Comparison of ENCODE assay signal across 33 cellular contexts in the genomic region with DNA sequence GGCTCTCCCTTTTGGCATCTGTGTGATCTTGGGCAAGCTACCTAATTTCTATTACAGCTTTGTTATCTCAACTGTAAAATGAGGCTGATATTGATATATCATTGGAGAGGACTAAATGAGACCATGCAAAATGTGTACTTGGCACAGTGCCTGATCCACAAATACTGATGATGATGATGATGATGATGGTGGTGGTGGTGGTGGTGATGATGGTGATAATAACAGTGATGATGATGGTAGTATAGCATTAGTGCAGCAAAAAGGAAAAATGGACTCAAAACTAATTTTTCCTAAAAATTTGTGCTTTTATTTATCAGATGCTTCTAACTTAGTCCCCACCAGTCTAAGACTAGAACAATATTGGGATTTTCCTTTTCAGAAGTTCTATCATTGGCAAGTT.
A peak's percentile ranks its signal among the peaks of the same experiment; 100 is the strongest.
DNase-seq lines count a peak whose midpoint lies in the region; ATAC-seq, FAIRE-seq and TF ChIP-seq lines count a peak whose summit lies in the region.
"Had no signal": no experiment of that assay in that cellular context is flagged by ENCODE, and none has a peak within 500 bp of the region (broad histone marks: within the 10 kb centered on the region; RNA-seq: fewer than 3 reads in every experiment).

No MANE protein-coding gene starts in this region.

- no peak for ATAC-seq in HepG2
- no peak for ATAC-seq in right lobe of liver
- ATAC-seq: A549; CD8-positive, alpha-beta T cell had no signal

- H3K9ac ChIP-seq in HepG2 (ENCODE audit: insufficient read depth, low read depth, low read length): no peak overlapping the region
- H3K9ac ChIP-seq in Karpas-422 (ENCODE audit: low read length): no peak overlapping the region
- H3K9ac ChIP-seq: BLaER1; BLaER1 treated with 17β-estradiol and CSF1 and Interleukin-3, amounts not matched to agents 10 nM and 100 nM had no signal

- no peaks in the 10 kb centered on the region for H3K36me3 ChIP-seq in HepG2 (replicated peaks in 1 of 2; ENCODE audit: control insufficient read depth in 1 of 2, insufficient read depth in 2 of 2, low read length in 2 of 2)
- no peaks in the 10 kb centered on the region for H3K36me3 ChIP-seq in right lobe of liver
- no peaks in the 10 kb centered on the region; a peak in 1 of 3 replicates for H3K36me3 ChIP-seq in HEK293 (ENCODE audit: control insufficient read depth in 2 of 2, insufficient read depth in 1 of 2, low read length in 2 of 2)
- peaks cover 69% of the 10 kb centered on the region for H3K36me3 ChIP-seq in Karpas-422 (ENCODE audit: insufficient read depth, low read length)
- H3K36me3 ChIP-seq in ovary: no peaks in the 10 kb centered on the region
- H3K36me3 ChIP-seq: BE2C; BLaER1; BLaER1 treated with 17β-estradiol and CSF1 and Interleukin-3, amounts not matched to agents 10 nM and 100 nM had no signal

- no peak overlapping the region for H2AFZ ChIP-seq in HepG2 (ENCODE audit: low read length)
- H2AFZ ChIP-seq in Karpas-422 (ENCODE audit: low read length): no peak overlapping the region

- H3K27ac ChIP-seq in HepG2 (ENCODE audit: extremely low read length, insufficient read depth, low read length): no peak overlapping the region
- H3K27ac ChIP-seq in right lobe of liver: no peak overlapping the region
- H3K27ac ChIP-seq in HEK293 (ENCODE audit: extremely low read depth, low read depth, low read length): no peak overlapping the region
- peak overlapping the region; percentile 45 for H3K27ac ChIP-seq in Karpas-422 (ENCODE audit: low read length)
- H3K27ac ChIP-seq in ovary: no peak overlapping the region
- H3K27ac ChIP-seq: 22Rv1; A549; BLaER1; BLaER1 treated with 17β-estradiol and CSF1 and Interleukin-3, amounts not matched to agents 10 nM and 100 nM; C4-2B had no signal

- in situ Hi-C loops in HepG2 (cut with HindIII; ENCODE audit: extremely low pct_ligation_motif_present, low pct_unique_long_range_greater_than_20kb): no loop called here

- TF ChIP-seq EP300 in HepG2 (IDR thresholded peaks at IDR 0.05; ENCODE audit: low read depth in 2 of 2, low read length in 2 of 2): no peak
- no peak for TF ChIP-seq EP300 in HepG2 (CRISPR knock-in tag; IDR thresholded peaks at IDR 0.05; ENCODE audit: borderline replicate concordance)
- TF ChIP-seq EP300 in ovary (IDR thresholded peaks at IDR 0.05): no peak

- H3K4me3 ChIP-seq in HepG2 (replicated peaks in 1 of 3; ENCODE audit: insufficient read depth in 1 of 3, low read depth in 2 of 3, low read length in 3 of 3) (no peak overlapping the region), right lobe of liver (no peak overlapping the region), HEK293 (ENCODE audit: low read depth, low read length) (no peak overlapping the region), Karpas-422 (ENCODE audit: low read length) (no peak overlapping the region), ovary (no peak overlapping the region)
- H3K4me3 ChIP-seq: A549; BLaER1; BLaER1 treated with 17β-estradiol and CSF1 and Interleukin-3, amounts not matched to agents 10 nM and 100 nM had no signal

- DNase-seq in HepG2 (ENCODE audit: low spot score): no peak
- DNase-seq in right lobe of liver: no peak
- DNase-seq in Karpas-422: no peak
- DNase-seq in ovary: no peak
- no peak for DNase-seq in dermis blood vessel endothelial cell
- DNase-seq: 8988T; ACHN; AML-193; BE2C; C1 segment of cervical spinal cord; Caco-2; Calu3; CD4-positive, alpha-beta memory T cell; CD4-positive, alpha-beta T cell; CD4-positive, CD25-positive, alpha-beta regulatory T cell; CD8-positive, alpha-beta memory T cell; CD8-positive, alpha-beta T cell; COR-L47; DMS 273 treated with DMSO at 0.1 percent for 48 hours; DMS153; DMS53; DMS79; DMS79 treated with DMSO at 0.1 percent for 48 hours; DND-41; EL had no signal

- H3K4me2 ChIP-seq in HepG2 (ENCODE audit: low read depth, low read length) (no peak overlapping the region), Karpas-422 (ENCODE audit: low read depth, low read length, poor library complexity, severe bottlenecking) (no peak overlapping the region)
- H3K4me2 ChIP-seq: A549; BLaER1; BLaER1 treated with 17β-estradiol and CSF1 and Interleukin-3, amounts not matched to agents 10 nM and 100 nM had no signal

- no TSS peak for BruUV-seq in HepG2 (replicated peaks; lab: Mats Ljungman, UMichigan)

- TF ChIP-seq POLR2A in HepG2 (IDR thresholded peaks at IDR 0.05; ENCODE audit: insufficient read depth in 1 of 2, low read depth in 2 of 2, low read length in 2 of 2) (no peak), right lobe of liver (IDR thresholded peaks at IDR 0.05) (no peak), ovary (IDR thresholded peaks at IDR 0.05) (no peak)

- H4K20me1 ChIP-seq in HepG2 (ENCODE audit: insufficient read depth, low read length) (no peaks in the 10 kb centered on the region), Karpas-422 (ENCODE audit: insufficient read depth, low read depth, low read length) (no peaks in the 10 kb centered on the region)
- H4K20me1 ChIP-seq: BLaER1; BLaER1 treated with 17β-estradiol and CSF1 and Interleukin-3, amounts not matched to agents 10 nM and 100 nM had no signal

- H3K4me1 ChIP-seq in HepG2 (ENCODE audit: insufficient read depth, low read length) (no peaks in the 10 kb centered on the region), right lobe of liver (no peaks in the 10 kb centered on the region), HEK293 (ENCODE audit: control insufficient read depth, insufficient read depth, low read length) (no peaks in the 10 kb centered on the region), Karpas-422 (ENCODE audit: low read length) (peaks cover 20% of the 10 kb centered on the region), ovary (ENCODE audit: insufficient read depth) (no peaks in the 10 kb centered on the region)
- H3K4me1 ChIP-seq: A549; BE2C; BLaER1; BLaER1 treated with 17β-estradiol and CSF1 and Interleukin-3, amounts not matched to agents 10 nM and 100 nM; Caco-2 had no signal

- no peak for FAIRE-seq in HepG2 (lab: Jason Lieb, UNC)
- FAIRE-seq: A204.1, A549, D721Med had no signal

- TF ChIP-seq CTCF in HepG2 (CRISPR knock-in tag; IDR thresholded peaks at IDR 0.05): no peak
- no peak for TF ChIP-seq CTCF in right lobe of liver (IDR thresholded peaks at IDR 0.05)
- no peak for TF ChIP-seq CTCF in HEK293 (tag by site-specific recombination; IDR thresholded peaks at IDR 0.05)
- no peak for TF ChIP-seq CTCF in ovary (IDR thresholded peaks at IDR 0.05)

- POLR2A ChIA-PET in HepG2 (lab: Yijun Ruan, JAX): no interaction called here
- POLR2A ChIA-PET in HEK293 (lab: Yijun Ruan, JAX): no interaction called here

- H3K9me2 ChIP-seq in Karpas-422 (replicated peaks; ENCODE audit: insufficient read depth, low read length): no peaks in the 10 kb centered on the region

- no peak for TF ChIP-seq RAD21 in HepG2 (CRISPR knock-in tag; IDR thresholded peaks at IDR 0.05)

- H3K27me3 ChIP-seq in HepG2 (ENCODE audit: control insufficient read depth in 1 of 2, insufficient read depth in 2 of 2, low read length in 2 of 2) (no peaks in the 10 kb centered on the region), right lobe of liver (no peaks in the 10 kb centered on the region), Karpas-422 (ENCODE audit: low read length) (no peaks in the 10 kb centered on the region), ovary (no peaks in the 10 kb centered on the region)
- H3K27me3 ChIP-seq: BE2C; BLaER1; BLaER1 treated with 17β-estradiol and CSF1 and Interleukin-3, amounts not matched to agents 10 nM and 100 nM had no signal

- peaks cover 6% of the 10 kb centered on the region for H3K9me3 ChIP-seq in HepG2 (ENCODE audit: low read length)
- no peaks in the 10 kb centered on the region for H3K9me3 ChIP-seq in right lobe of liver
- H3K9me3 ChIP-seq in HEK293 (ENCODE audit: control insufficient read depth, insufficient read depth, low read depth, low read length): no peaks in the 10 kb centered on the region
- no peaks in the 10 kb centered on the region for H3K9me3 ChIP-seq in Karpas-422 (ENCODE audit: low read length)
- no peaks in the 10 kb centered on the region for H3K9me3 ChIP-seq in ovary
- H3K9me3 ChIP-seq: BE2C, BLaER1 had no signal

- intact Hi-C loops in HepG2 (cut with micrococcal nuclease; ENCODE audit: unreplicated experiment): no loop called here
- intact Hi-C loops in right lobe of liver (cut with DNase I): no loop called here
- intact Hi-C loops in ovary (cut with DNase I): no loop called here

- CTCF ChIA-PET in HepG2 (lab: Yijun Ruan, JAX; ENCODE audit: low intra/inter-chr PET ratio, low total read pairs): no interaction called here
- CTCF ChIA-PET in HEK293 (lab: Yijun Ruan, JAX): no interaction called here

- H3K79me2 ChIP-seq in HepG2 (ENCODE audit: insufficient read depth, low read length): no peaks in the 10 kb centered on the region
- peaks cover 18% of the 10 kb centered on the region for H3K79me2 ChIP-seq in Karpas-422 (ENCODE audit: low read length)

TF ChIP-seq in HepG2, 621 proteins besides CTCF, POLR2A, EP300 and RAD21:
- TF ChIP-seq CREB1 (IDR thresholded peaks at IDR 0.05) (peak; percentile 71), CREB1 (CRISPR knock-in tag; IDR thresholded peaks at IDR 0.05) (no peak), MXD3 (CRISPR knock-in tag; IDR thresholded peaks at IDR 0.05) (no peak)
TF ChIP-seq in HepG2: peak in this region for 1.

TF ChIP-seq in HEK293, 187 proteins besides CTCF, POLR2A, EP300 and RAD21:
- TF ChIP-seq KLF16 (tag by site-specific recombination; IDR thresholded peaks at IDR 0.05): no peak
- TF ChIP-seq, protein P1, sequence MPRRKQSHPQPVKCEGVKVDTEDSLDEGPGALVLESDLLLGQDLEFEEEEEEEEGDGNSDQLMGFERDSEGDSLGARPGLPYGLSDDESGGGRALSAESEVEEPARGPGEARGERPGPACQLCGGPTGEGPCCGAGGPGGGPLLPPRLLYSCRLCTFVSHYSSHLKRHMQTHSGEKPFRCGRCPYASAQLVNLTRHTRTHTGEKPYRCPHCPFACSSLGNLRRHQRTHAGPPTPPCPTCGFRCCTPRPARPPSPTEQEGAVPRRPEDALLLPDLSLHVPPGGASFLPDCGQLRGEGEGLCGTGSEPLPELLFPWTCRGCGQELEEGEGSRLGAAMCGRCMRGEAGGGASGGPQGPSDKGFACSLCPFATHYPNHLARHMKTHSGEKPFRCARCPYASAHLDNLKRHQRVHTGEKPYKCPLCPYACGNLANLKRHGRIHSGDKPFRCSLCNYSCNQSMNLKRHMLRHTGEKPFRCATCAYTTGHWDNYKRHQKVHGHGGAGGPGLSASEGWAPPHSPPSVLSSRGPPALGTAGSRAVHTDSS (tag by site-specific recombination; IDR thresholded peaks at IDR 0.05): peak; percentile 78
- no peak for TF ChIP-seq SCRT1 (tag by site-specific recombination; IDR thresholded peaks at IDR 0.05; ENCODE audit: borderline replicate concordance)
